40 cellular contexts compared by ENCODE assay signal in the genomic region with DNA sequence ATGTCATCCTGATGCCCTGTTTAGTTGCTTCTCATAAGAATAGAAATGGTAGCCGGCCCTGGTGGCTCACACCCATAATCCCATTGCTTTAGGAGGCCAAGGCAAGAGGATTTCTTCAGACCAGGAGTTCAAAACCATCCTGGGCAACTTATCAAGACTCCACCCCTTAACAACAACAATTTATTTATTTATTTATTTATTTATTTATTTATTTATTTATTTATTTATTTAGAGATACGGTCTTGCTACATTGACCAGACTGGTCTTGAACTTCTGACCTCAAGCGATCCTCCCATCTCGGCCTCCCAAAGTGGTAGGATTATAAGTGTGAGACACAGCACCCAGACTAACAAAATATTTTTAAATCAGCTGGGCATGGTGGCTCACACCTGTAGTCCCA. TPM values are rescaled to one million over a fixed set of nuclear protein-coding genes. Genes with fewer than 3 reads are reported as not detected.
"Had no signal": no experiment of that assay in that cellular context is flagged by ENCODE, and none has a peak within 500 bp of the region (broad histone marks: within the 10 kb centered on the region; RNA-seq: fewer than 3 reads in every experiment).

No MANE protein-coding gene starts in this region.

- H3K9me3 Mint-ChIP-seq: activated B cell treated with CpG ODN at 0.5 μM for 24 hours; activated CD8-positive, alpha-beta T cell treated with anti-CD3 and anti-CD28 coated beads for 36 hours; activated T-cell treated with anti-CD3 and anti-CD28 coated beads, Interleukin-2, amount 50 U/mL, for 4 hours; activated T-helper 17 cell treated with anti-CD3 and anti-CD28 coated beads, Interleukin-2, amount 50 U/mL, for 72 hours; central memory CD8-positive, alpha-beta T cell; effector memory CD8-positive, alpha-beta T cell; T-helper 2 cell treated with Interferon-gamma antibody and Interleukin-4, amounts not matched to agents 5 μg/mL and 100 μg/mL, for 36 hours had no signal

- H3K27ac ChIP-seq: brain microvascular endothelial cell, esophagus squamous epithelium, gastroesophageal sphincter, WERI-Rb-1 had no signal

- H3K36me3 ChIP-seq: brain microvascular endothelial cell, esophagus squamous epithelium, gastroesophageal sphincter, WERI-Rb-1 had no signal

- H3K4me1 Mint-ChIP-seq: activated B cell treated with CpG ODN at 0.5 μM for 24 hours; activated T-helper 17 cell treated with anti-CD3 and anti-CD28 coated beads, Interleukin-2, amount 50 U/mL, for 72 hours; central memory CD8-positive, alpha-beta T cell; T-helper 17 cell had no signal

- H3K4me3 ChIP-seq: esophagus squamous epithelium, gastroesophageal sphincter had no signal

- H3K27me3 ChIP-seq: brain microvascular endothelial cell, esophagus squamous epithelium, gastroesophageal sphincter had no signal

- ATAC-seq: activated CD4-positive, CD25-positive, alpha-beta regulatory T cell treated with anti-CD3 and anti-CD28 coated beads, Interleukin-2, amount 50 U/mL, for 24 hours; activated CD8-positive, alpha-beta T cell treated with anti-CD3 and anti-CD28 coated beads for 36 hours; activated T-cell treated with anti-CD3 and anti-CD28 coated beads, Interleukin-2, amount 50 U/mL, for 4 hours; activated T-helper 17 cell treated with anti-CD3 and anti-CD28 coated beads, Interleukin-2, amount 50 U/mL, for 72 hours; effector memory CD8-positive, alpha-beta T cell; gastroesophageal sphincter; T-helper 17 cell had no signal

- DNase-seq: activated B cell treated with CpG ODN at 0.5 μM for 24 hours; activated CD4-positive, alpha-beta T cell treated with anti-CD3 and anti-CD28 coated beads for 48 hours; activated CD4-positive, alpha-beta T cell treated with anti-CD3 and anti-CD28 coated beads, Interleukin-2, amount 50 U/mL, for 1 hour; activated CD4-positive, alpha-beta T cell treated with anti-CD3 and anti-CD28 coated beads, Interleukin-2, amount 50 U/mL, for 48 hours; activated CD8-positive, alpha-beta memory T cell treated with anti-CD3 and anti-CD28 coated beads for 24 hours; activated CD8-positive, alpha-beta T cell treated with anti-CD3 and anti-CD28 coated beads for 36 hours; activated effector memory CD4-positive, alpha-beta T cell treated with Interleukin-2 at 50 U/mL for 16 hours; activated gamma-delta T cell treated with Interleukin-2 at 50 U/mL for 16 hours; activated naive CD4-positive, alpha-beta T cell treated with anti-CD3 and anti-CD28 coated beads, Interleukin-2, amount 50 U/mL, for 16 hours; activated naive CD4-positive, alpha-beta T cell treated with Interleukin-2 at 50 U/mL for 16 hours; activated T-cell treated with anti-CD3 and anti-CD28 coated beads, Interleukin-2, amount 50 U/mL, for 4 hours; amniotic stem cell; anterior cingulate cortex; brain microvascular endothelial cell; cortex of kidney; dermis blood vessel endothelial cell; effector CD4-positive, alpha-beta T cell; effector memory CD8-positive, alpha-beta T cell; erythroblast; esophagus squamous epithelium; foreskin melanocyte; T-helper 1 cell; T-helper 17 cell; T1000; WERI-Rb-1 had no signal

- H3K9me3 ChIP-seq: esophagus squamous epithelium, gastroesophageal sphincter had no signal

- FAIRE-seq: astrocyte, bronchial epithelial cell, colon had no signal

- H3K36me3 Mint-ChIP-seq: activated naive CD8-positive, alpha-beta T cell had no signal

- H3K4me1 ChIP-seq: esophagus squamous epithelium had no signal

- H3K27ac Mint-ChIP-seq: activated B cell treated with CpG ODN at 0.5 μM for 24 hours; activated CD8-positive, alpha-beta T cell treated with anti-CD3 and anti-CD28 coated beads for 36 hours; activated naive CD8-positive, alpha-beta T cell; activated T-helper 17 cell treated with anti-CD3 and anti-CD28 coated beads, Interleukin-2, amount 50 U/mL, for 72 hours; effector memory CD8-positive, alpha-beta T cell; T-helper 17 cell; T-helper 2 cell treated with Interferon-gamma antibody and Interleukin-4, amounts not matched to agents 5 μg/mL and 100 μg/mL, for 36 hours had no signal

- H3K4me3 Mint-ChIP-seq: activated B cell treated with CpG ODN at 0.5 μM for 24 hours; activated CD8-positive, alpha-beta T cell treated with anti-CD3 and anti-CD28 coated beads for 36 hours; activated naive CD8-positive, alpha-beta T cell; activated T-cell treated with anti-CD3 and anti-CD28 coated beads, Interleukin-2, amount 50 U/mL, for 4 hours; activated T-helper 17 cell treated with anti-CD3 and anti-CD28 coated beads, Interleukin-2, amount 50 U/mL, for 72 hours; central memory CD8-positive, alpha-beta T cell; effector memory CD8-positive, alpha-beta T cell; T-helper 17 cell; T-helper 2 cell treated with Interferon-gamma antibody and Interleukin-4, amounts not matched to agents 5 μg/mL and 100 μg/mL, for 36 hours had no signal

RNA-seq across cellular contexts. Expression of a gene that starts 4.0 kb away (rescaled TPM):
- total RNA-seq: activated B cell treated with CpG ODN at 0.5 μM for 24 hours; activated CD8-positive, alpha-beta T cell treated with anti-CD3 and anti-CD28 coated beads for 36 hours; activated T-cell treated with anti-CD3 and anti-CD28 coated beads, Interleukin-2, amount 50 U/mL, for 4 hours; activated T-helper 17 cell treated with anti-CD3 and anti-CD28 coated beads, Interleukin-2, amount 50 U/mL, for 72 hours; astrocyte; bronchial epithelial cell; cardiac septum; chondrocyte; dermis blood vessel endothelial cell; esophagus squamous epithelium; fibroblast of lung; fibroblast of villous mesenchyme; gastroesophageal sphincter; glomerular endothelial cell; T-helper 17 cell had no signal
- polyA plus RNA-seq: adipose tissue, fibroblast of lung had no signal

RNA-seq across cellular contexts. Expression of a gene that starts 41.8 kb away (rescaled TPM):
- total RNA-seq: activated B cell treated with CpG ODN at 0.5 μM for 24 hours, bronchial epithelial cell, fibroblast of villous mesenchyme, glomerular endothelial cell had no signal
